In the genomic region with DNA sequence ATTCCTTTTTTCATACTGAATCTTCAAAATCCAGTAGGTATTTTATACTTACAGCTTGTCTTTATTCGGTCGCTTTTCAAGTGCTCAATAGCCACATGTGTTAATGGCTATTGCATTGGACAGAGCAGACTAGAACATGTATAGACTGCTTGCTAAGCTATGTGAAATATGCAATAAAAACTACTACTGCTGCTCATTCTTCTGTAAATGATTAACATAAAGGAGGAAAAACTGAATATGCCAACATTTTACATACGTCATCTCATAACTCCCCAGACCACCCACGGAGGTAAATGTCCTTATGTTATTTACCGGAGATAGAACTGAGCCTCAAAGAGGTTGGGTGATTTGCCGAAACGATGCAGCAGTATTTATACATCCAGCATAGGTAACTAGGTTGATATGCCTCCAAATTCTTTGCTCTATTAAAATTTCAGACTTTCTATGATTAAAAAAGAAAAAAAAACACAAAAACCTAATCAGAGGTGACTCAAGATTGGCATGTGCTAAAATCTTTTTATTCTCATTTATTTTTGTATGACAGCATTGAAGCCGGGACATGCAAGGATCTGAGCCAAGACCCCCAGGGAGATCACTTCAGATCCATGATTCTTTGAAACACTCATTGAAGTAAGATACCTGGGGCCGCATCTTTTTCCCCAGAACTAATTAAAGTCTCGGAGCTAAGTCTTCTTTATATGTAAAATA, we compare ENCODE assay signal across 19 cellular contexts.
"Had no signal": no experiment of that assay in that cellular context is flagged by ENCODE, and none has a peak within 500 bp of the region (broad histone marks: within the 10 kb centered on the region; RNA-seq: fewer than 3 reads in every experiment).

No MANE protein-coding gene starts in this region.

- H3K4me3 ChIP-seq: ascending aorta, gastroesophageal sphincter, heart right ventricle, lower lobe of right lung, sigmoid colon, thyroid gland had no signal

- H3K9me3 ChIP-seq: ascending aorta, gastroesophageal sphincter, lower lobe of right lung, sigmoid colon, thyroid gland had no signal

- H3K27ac ChIP-seq: ascending aorta, gastroesophageal sphincter, heart right ventricle, lower lobe of right lung, sigmoid colon, thyroid gland had no signal

- H3K4me1 ChIP-seq: ascending aorta, gastroesophageal sphincter, heart right ventricle, lower lobe of right lung, sigmoid colon, thyroid gland had no signal

- H3K36me3 ChIP-seq: ascending aorta, gastroesophageal sphincter, heart right ventricle, lower lobe of right lung, sigmoid colon, thyroid gland had no signal

- ATAC-seq: gastroesophageal sphincter, heart right ventricle, lower lobe of right lung, SK-N-SH treated with all-trans-retinoic acid at 6 μM for 48 hours, T-cell had no signal

- DNase-seq: activated CD4-positive, alpha-beta T cell treated with anti-CD3 and anti-CD28 coated beads, Interleukin-2, amount 10 ng/mL, durations not matched to agents 7 days and 5 days; activated CD8-positive, alpha-beta memory T cell treated with anti-CD3 and anti-CD28 coated beads, Interleukin-2, amount 50 U/mL, for 4 hours; activated effector memory CD4-positive, alpha-beta T cell treated with Interleukin-2 at 50 U/mL for 16 hours; activated T-cell treated with anti-CD3 and anti-CD28 coated beads, Interleukin-2, amount 50 U/mL, for 48 hours; endodermal cell; erythroblast; heart right ventricle; immature natural killer cell; lower lobe of right lung; sigmoid colon; stimulated activated CD8-positive, alpha-beta memory T cell treated with anti-CD3 and anti-CD28 coated beads, Interleukin-4, amount 100 ng/mL, for 48 hours; stimulated activated naive CD4-positive, alpha-beta T cell; T-cell; T-helper 9 cell; thyroid gland had no signal

- FAIRE-seq: colon had no signal

- H3K27me3 ChIP-seq: ascending aorta, gastroesophageal sphincter, heart right ventricle, sigmoid colon, thyroid gland had no signal
